17 cellular contexts compared by ENCODE assay signal in genomic region chr20:42161228-42161829, GRCh38.
DNase-seq lines count a peak whose midpoint lies in the region; ATAC-seq lines count a peak whose summit lies in the region.
"Had no signal": no experiment of that assay in that cellular context is flagged by ENCODE, and none has a peak within 500 bp of the region (broad histone marks: within the 10 kb centered on the region; RNA-seq: fewer than 3 reads in every experiment).

No MANE protein-coding gene starts in this region.

- no peak for ATAC-seq in GM18873 (IDR thresholded peaks at IDR 0.05; ENCODE audit: low FRiP score, unreplicated experiment)
- ATAC-seq in naive thymus-derived CD8-positive, alpha-beta T cell, result no peak
- ATAC-seq: GM23338 had no signal

- H3K4me3 Mint-ChIP-seq in naive thymus-derived CD8-positive, alpha-beta T cell, result no peak overlapping the region
- H3K4me3 Mint-ChIP-seq: CD14-positive monocyte, GM23338 had no signal

- no peaks in the 10 kb centered on the region for H3K36me3 Mint-ChIP-seq in naive thymus-derived CD8-positive, alpha-beta T cell
- H3K36me3 Mint-ChIP-seq: CD14-positive monocyte had no signal

- H3K27ac Mint-ChIP-seq in naive thymus-derived CD8-positive, alpha-beta T cell, result no peak overlapping the region
- H3K27ac Mint-ChIP-seq: GM23338 had no signal

- peak; percentile 12 for DNase-seq in DMS 273 (lab: John Stamatoyannopoulos, UW; ENCODE audit: unreplicated experiment)
- DNase-seq in DMS 273 treated with DMSO at 0.1 percent for 48 hours (lab: John Stamatoyannopoulos, UW), result no peak
- DNase-seq in H7, result peak; percentile 16
- DNase-seq in NCI-H524 treated with DMSO at 0.1 percent for 48 hours (lab: John Stamatoyannopoulos, UW), result peak; percentile 76
- DNase-seq in iPS-NIHi11 (ENCODE audit: low spot score), result peak; percentile 17
- DNase-seq in naive thymus-derived CD8-positive, alpha-beta T cell, result no peak
- no peak for DNase-seq in HPDE6-E6E7 (ENCODE audit: extremely low spot score)
- DNase-seq: AML-193; KG1; NCI-H1436 treated with DMSO at 0.1 percent for 48 hours; NCI-H2029 treated with DMSO at 0.1 percent for 48 hours; NK-92 treated with Interleukin-12 subunit alpha and Interleukin-12 subunit beta, amount 100 ng/mL, for 24 hours; Peyer's patch; T-helper 1 cell had no signal

- peaks cover 0 to 2% (median 0%) of the 10 kb centered on the region in 4 donors for H3K4me1 Mint-ChIP-seq in naive thymus-derived CD8-positive, alpha-beta T cell
- H3K4me1 Mint-ChIP-seq: CD14-positive monocyte, GM23338 had no signal

- H3K36me3 ChIP-seq in H7 (replicated peaks; ENCODE audit: control insufficient read depth, insufficient read depth, low read length), result no peaks in the 10 kb centered on the region
- H3K36me3 ChIP-seq: Peyer's patch had no signal

- peaks cover 0 to 26% (median 0%) of the 10 kb centered on the region in 9 donors for H3K9me3 Mint-ChIP-seq in naive thymus-derived CD8-positive, alpha-beta T cell

- POLR2A ChIA-PET in naive thymus-derived CD8-positive, alpha-beta T cell (lab: Charles Lee), result no interaction called here

- H3K27me3 ChIP-seq in H7 (ENCODE audit: control insufficient read depth, insufficient read depth, low read length), result no peaks in the 10 kb centered on the region
- H3K27me3 ChIP-seq: Peyer's patch had no signal

- H3K4me3 ChIP-seq in H7 (ENCODE audit: insufficient read depth, low read depth, low read length), result no peak overlapping the region
- H3K4me3 ChIP-seq: GM23338, Peyer's patch had no signal

- H3K27me3 Mint-ChIP-seq in naive thymus-derived CD8-positive, alpha-beta T cell, result peaks cover 0 to 9% (median 5%) of the 10 kb centered on the region in 5 donors

Comparison
In these comparisons a context has a peak if more than half of its experiments do, and no peak if none do; other contexts are left out.
1. DNase-seq: peak in DMS 273 (single experiment), H7 (single experiment), NCI-H524 treated with DMSO at 0.1 percent for 48 hours (single experiment) and iPS-NIHi11 (single experiment); none in DMS 273 treated with DMSO at 0.1 percent for 48 hours (single experiment), naive thymus-derived CD8-positive, alpha-beta T cell (0 of 10) and HPDE6-E6E7 (single experiment).